ENCODE assay signal across 8 cellular contexts in genomic region chr6:88166493-88166900, GRCh38. TPM values are rescaled to one million over a fixed set of nuclear protein-coding genes. Genes with fewer than 3 reads are reported as not detected.
A peak's percentile ranks its signal among the peaks of the same experiment; 100 is the strongest.
DNase-seq lines count a peak whose midpoint lies in the region; ATAC-seq, FAIRE-seq and TF ChIP-seq lines count a peak whose summit lies in the region.

No MANE protein-coding gene starts in this region.

- peak overlapping the region; percentile 62 for H2AFZ ChIP-seq in OCI-LY3 (ENCODE audit: low read depth, low read length)

- peak overlapping the region; percentile 97 for H3K4me3 ChIP-seq in OCI-LY3 (ENCODE audit: low read length)

- peak overlapping the region; percentile 62 for H3K4me2 ChIP-seq in OCI-LY3 (ENCODE audit: low read length)

- H3K27ac ChIP-seq in OCI-LY3 (ENCODE audit: low read length): peak overlapping the region; percentile 16; the same call in 1 of the 2 replicates

- H3K36me3 ChIP-seq in OCI-LY3 (replicated peaks; ENCODE audit: low read depth, low read length): no peaks in the 10 kb centered on the region

- H3K27ac Mint-ChIP-seq in endothelial cell (ENCODE audit: unreplicated experiment): no peak overlapping the region
- H3K27ac Mint-ChIP-seq in nephron: no peak overlapping the region

- H3K27me3 Mint-ChIP-seq in endothelial cell (ENCODE audit: unreplicated experiment) (peaks cover 12% of the 10 kb centered on the region), nephron (ENCODE audit: low read depth) (peaks cover 81% of the 10 kb centered on the region)

- H3K9me3 ChIP-seq in OCI-LY3 (ENCODE audit: insufficient read depth, low read length): no peaks in the 10 kb centered on the region

- peak; percentile 43 for ATAC-seq in GM18498 (IDR thresholded peaks at IDR 0.05; ENCODE audit: unreplicated experiment)
- ATAC-seq in GM21825 (IDR thresholded peaks at IDR 0.05; ENCODE audit: unreplicated experiment): peak; percentile 37

- FAIRE-seq in RCC 7860 (lab: Jason Lieb, UNC): no peak

- H3K36me3 Mint-ChIP-seq in endothelial cell (ENCODE audit: low read depth, unreplicated experiment): peaks cover 3% of the 10 kb centered on the region
- H3K36me3 Mint-ChIP-seq in nephron (ENCODE audit: low read depth): no peaks in the 10 kb centered on the region

- no peak for TF ChIP-seq CTCF in OCI-LY3 (IDR thresholded peaks at IDR 0.05; ENCODE audit: low read depth, low read length)
- no peak for TF ChIP-seq CTCF in endothelial cell (IDR thresholded peaks at IDR 0.05; ENCODE audit: unreplicated experiment)
- TF ChIP-seq CTCF in nephron (IDR thresholded peaks at IDR 0.05; ENCODE audit: unreplicated experiment in 3 of 3): no peak

- no peaks in the 10 kb centered on the region for H4K20me1 ChIP-seq in OCI-LY3 (ENCODE audit: insufficient read depth, low read length)

- peaks cover 17% of the 10 kb centered on the region for H3K27me3 ChIP-seq in OCI-LY3 (ENCODE audit: low read depth, low read length)

- peaks cover 9% of the 10 kb centered on the region; the same call in 1 of the 2 replicates for H3K4me1 ChIP-seq in OCI-LY3 (ENCODE audit: low read length)

- DNase-seq in endothelial cell (ENCODE audit: low spot score): peak; percentile 27
- no peak for DNase-seq in middle frontal gyrus (ENCODE audit: extremely low spot score, low spot score)
- DNase-seq in NCI-H2227 (lab: John Stamatoyannopoulos, UW; ENCODE audit: unreplicated experiment): no peak
- DNase-seq in RCC 7860 (ENCODE audit: low spot score): no peak

- H3K4me3 Mint-ChIP-seq in endothelial cell (ENCODE audit: unreplicated experiment) (peak overlapping the region; percentile 84), nephron (peak overlapping the region; percentile 84 to 87 (median 86))

- no peaks in the 10 kb centered on the region for H3K79me2 ChIP-seq in OCI-LY3 (ENCODE audit: low read length)

- H3K4me1 Mint-ChIP-seq in endothelial cell (ENCODE audit: unreplicated experiment): peaks cover 9% of the 10 kb centered on the region
- H3K4me1 Mint-ChIP-seq in nephron: peaks cover 9% of the 10 kb centered on the region

- no peaks in the 10 kb centered on the region for H3K9me3 Mint-ChIP-seq in endothelial cell (ENCODE audit: unreplicated experiment)
- no peaks in the 10 kb centered on the region for H3K9me3 Mint-ChIP-seq in nephron

- H3K9ac ChIP-seq in OCI-LY3 (ENCODE audit: low read length): peak overlapping the region; percentile 83

RNA-seq across cellular contexts. Expression of gene CNR1, which starts 0.3 kb away (rescaled TPM):
- 2.0 TPM for total RNA-seq in endothelial cell (ENCODE audit: unreplicated experiment)
